24 cellular contexts compared by ENCODE assay signal in the genomic region with DNA sequence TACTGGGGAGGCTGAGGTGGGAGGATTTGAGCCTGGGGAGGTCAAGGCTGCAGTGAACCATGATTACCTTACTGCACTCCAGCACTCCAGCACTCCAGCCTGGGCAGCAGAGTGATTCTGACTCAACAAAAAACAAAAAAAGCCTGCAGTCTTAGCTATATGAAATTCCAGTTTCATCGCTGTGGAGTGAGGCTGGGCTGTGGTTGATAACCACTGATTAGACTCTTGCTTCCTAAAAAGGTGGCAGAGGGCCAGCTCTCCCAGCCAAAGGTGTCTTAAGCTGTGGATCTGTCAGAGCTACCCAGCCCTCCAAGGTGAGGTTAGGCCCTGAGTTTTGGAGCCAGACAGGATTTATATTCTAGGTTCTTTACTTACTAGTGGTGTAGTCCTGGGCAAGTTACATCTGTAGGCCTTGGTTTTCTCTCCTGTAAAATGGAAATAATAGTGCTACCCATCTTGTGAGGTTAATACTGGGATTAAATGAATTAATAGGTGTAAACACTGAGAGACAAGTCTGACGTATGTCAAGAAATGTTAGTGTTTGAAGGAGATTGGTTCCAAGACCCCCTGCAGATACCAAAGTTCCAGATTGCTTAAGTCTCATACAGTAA. TPM values are rescaled to one million over a fixed set of nuclear protein-coding genes. Genes with fewer than 3 reads are reported as not detected.
DNase-seq lines count a peak whose midpoint lies in the region; TF ChIP-seq lines count a peak whose summit lies in the region.
"Had no signal": no experiment of that assay in that cellular context is flagged by ENCODE, and none has a peak within 500 bp of the region (broad histone marks: within the 10 kb centered on the region; RNA-seq: fewer than 3 reads in every experiment).

No MANE protein-coding gene starts in this region.

- H2AFZ ChIP-seq in mesenchymal stem cell (ENCODE audit: low read depth, low read length) = no peak overlapping the region

- H4K91ac ChIP-seq in mesenchymal stem cell (ENCODE audit: low read length) = no peak overlapping the region

- H3K9ac ChIP-seq in BLaER1 treated with 17β-estradiol and CSF1 and Interleukin-3, amounts not matched to agents 10 nM and 100 nM = peak overlapping the region in 3 of 11 experiments; percentile 61 to 68 (median 67); a peak in 4 of 22 replicates
- no peak overlapping the region for H3K9ac ChIP-seq in mesenchymal stem cell (ENCODE audit: low read length)

- no peak overlapping the region for H3K4me3 ChIP-seq in BLaER1 treated with 17β-estradiol and CSF1 and Interleukin-3, amounts not matched to agents 10 nM and 100 nM
- H3K4me3 ChIP-seq in fibroblast of the aortic adventitia (ENCODE audit: low read depth, low read length) = no peak overlapping the region
- no peak overlapping the region for H3K4me3 ChIP-seq in mesenchymal stem cell (ENCODE audit: insufficient read depth in 1 of 2, low read depth in 1 of 2, low read length in 2 of 2)
- H3K4me3 ChIP-seq: ascending aorta, colonic mucosa, lower lobe of right lung, MG63, testis had no signal

- no peaks in the 10 kb centered on the region for H3K79me1 ChIP-seq in mesenchymal stem cell (replicated peaks; ENCODE audit: low read length, poor library complexity, severe bottlenecking)

- POLR2A ChIA-PET in RWPE1 (lab: Yijun Ruan, JAX; ENCODE audit: low non-redundant PET) = no interaction called here

- no peak overlapping the region for H4K8ac ChIP-seq in mesenchymal stem cell (ENCODE audit: low read length)

- H3K18ac ChIP-seq in mesenchymal stem cell (ENCODE audit: low read depth in 1 of 2, low read length in 2 of 2) = no peak overlapping the region

- H3K27me3 ChIP-seq in BLaER1 treated with 17β-estradiol and CSF1 and Interleukin-3, amounts not matched to agents 10 nM and 100 nM = peaks cover 0 to 26% (median 7%) of the 10 kb centered on the region in 11 experiments; a peak in 13 of 22 replicates
- no peaks in the 10 kb centered on the region for H3K27me3 ChIP-seq in mesenchymal stem cell (ENCODE audit: control insufficient read depth in 1 of 2, insufficient read depth in 1 of 2, low read length in 2 of 2)
- H3K27me3 ChIP-seq: ascending aorta, colonic mucosa, MG63, testis had no signal

- H2BK15ac ChIP-seq in mesenchymal stem cell (ENCODE audit: low read depth, poor library complexity, severe bottlenecking) = no peak overlapping the region

- H3K14ac ChIP-seq in mesenchymal stem cell (ENCODE audit: low read length in 2 of 2) = no peak overlapping the region

- H2BK5ac ChIP-seq in mesenchymal stem cell (ENCODE audit: low read depth, low read length, poor library complexity, severe bottlenecking) = no peak overlapping the region

- DNase-seq in HT1080 (ENCODE audit: low read depth) (peak; percentile 34), RWPE1 (ENCODE audit: low spot score) (no peak), fibroblast of the aortic adventitia (ENCODE audit: low read depth) (peak; percentile 70), GM19240 (ENCODE audit: insufficient read length, low spot score) (no peak), GF-D8 (lab: John Stamatoyannopoulos, UW) (no peak), NCI-H774 (lab: John Stamatoyannopoulos, UW) (no peak), mesenchymal stem cell (no peak)
- DNase-seq: activated CD4-positive, alpha-beta T cell treated with anti-CD3 and anti-CD28 coated beads, Interleukin-2, amount 50 U/mL, for 48 hours; activated naive CD4-positive, alpha-beta T cell treated with Interleukin-2 at 50 U/mL for 16 hours; activated T-cell treated with anti-CD3 and anti-CD28 coated beads, Interleukin-2, amount 50 U/mL, for 1 hour; colonic mucosa; endodermal cell; GOT3; hippocampal formation; islet precursor cell; lower lobe of right lung; MG63; NCI-H187; NCI-H446; right cardiac atrium; SHP77; testis had no signal

- peak overlapping the region; percentile 53 to 99 (median 93); a peak in 20 of 22 replicates for H3K4me2 ChIP-seq in BLaER1 treated with 17β-estradiol and CSF1 and Interleukin-3, amounts not matched to agents 10 nM and 100 nM
- no peak overlapping the region for H3K4me2 ChIP-seq in mesenchymal stem cell (ENCODE audit: low read length, poor library complexity, severe bottlenecking)

- TF ChIP-seq CTCF in RWPE1 (conservative IDR thresholded peaks at IDR 0.05; ENCODE audit: low read depth) (no peak), fibroblast of the aortic adventitia (IDR thresholded peaks at IDR 0.05; ENCODE audit: insufficient read depth, low read length) (no peak)

- H2BK120ac ChIP-seq in mesenchymal stem cell (ENCODE audit: low read depth, low read length) = no peak overlapping the region

- no peak overlapping the region for H3K23ac ChIP-seq in mesenchymal stem cell (ENCODE audit: low read length in 2 of 2)

- WGBS in mesenchymal stem cell = 95% methylated on average over 2 of the region's 2 CpGs

- no peak overlapping the region for H3K4ac ChIP-seq in mesenchymal stem cell (ENCODE audit: low read depth in 1 of 2, low read length in 2 of 2)

- H3K4me1 ChIP-seq in BLaER1 treated with 17β-estradiol and CSF1 and Interleukin-3, amounts not matched to agents 10 nM and 100 nM = peaks cover 61 to 100% (median 94%) of the 10 kb centered on the region in 10 experiments
- H3K4me1 ChIP-seq in mesenchymal stem cell (ENCODE audit: control insufficient read depth, insufficient read depth, low read depth, low read length) = peaks cover 25% of the 10 kb centered on the region
- H3K4me1 ChIP-seq: ascending aorta, colonic mucosa had no signal

- H4K20me1 ChIP-seq in BLaER1 treated with 17β-estradiol and CSF1 and Interleukin-3, amounts not matched to agents 10 nM and 100 nM = no peaks in the 10 kb centered on the region

- H3K9me3 ChIP-seq in BLaER1 treated with 17β-estradiol and CSF1 and Interleukin-3, amounts not matched to agents 10 nM and 100 nM (replicated peaks in 1 of 11) = no peaks in the 10 kb centered on the region; a peak in 2 of 22 replicates
- H3K9me3 ChIP-seq in mesenchymal stem cell (ENCODE audit: control insufficient read depth, low read length) = no peaks in the 10 kb centered on the region
- H3K9me3 ChIP-seq: ascending aorta, colonic mucosa, lower lobe of right lung, MG63, testis had no signal

- peak overlapping the region in 8 of 11 experiments; percentile 17 to 85 (median 76); a peak in 12 of 22 replicates for H3K27ac ChIP-seq in BLaER1 treated with 17β-estradiol and CSF1 and Interleukin-3, amounts not matched to agents 10 nM and 100 nM
- H3K27ac ChIP-seq in RWPE1 (peak overlapping the region; percentile 23), mesenchymal stem cell (ENCODE audit: low read length, poor library complexity, severe bottlenecking) (no peak overlapping the region)
- H3K27ac ChIP-seq: ascending aorta, colonic mucosa, lower lobe of right lung, testis had no signal

- no peak overlapping the region for H2AK5ac ChIP-seq in mesenchymal stem cell (ENCODE audit: low read length, severe bottlenecking)

- CTCF ChIA-PET in RWPE1 (lab: Yijun Ruan, JAX) = interaction anchor here (0.6 to 1.8 kb wide), 7 partner anchors 9 to 89 kb away, joined by 3 to 6 read pairs (median 4); no protein-coding TSS in a partner anchor

- no peaks in the 10 kb centered on the region for H3K36me3 ChIP-seq in BLaER1 treated with 17β-estradiol and CSF1 and Interleukin-3, amounts not matched to agents 10 nM and 100 nM
- no peaks in the 10 kb centered on the region for H3K36me3 ChIP-seq in mesenchymal stem cell (ENCODE audit: control insufficient read depth in 1 of 2, insufficient read depth in 2 of 2, low read depth in 1 of 2, low read length in 2 of 2)
- H3K36me3 ChIP-seq: ascending aorta, colonic mucosa, lower lobe of right lung, MG63 had no signal

- no peak overlapping the region for H2BK12ac ChIP-seq in mesenchymal stem cell (ENCODE audit: low read length in 2 of 2)

RNA-seq across cellular contexts. Expression of gene TMCC2, which starts 35.9 kb away (rescaled TPM):
- 1.5 and 2.3 TPM in 2 replicates for total RNA-seq in HT1080 (2014; rRNA removed; shearing (Covaris generic))
- polyA plus RNA-seq in HT1080 (2015; cell fraction: cytosol; rRNA removed) = 1.9 and 2.3 TPM in 2 replicates
- 1.6 and 1.8 TPM in 2 replicates for polyA plus RNA-seq in HT1080 (2015; cell fraction: nucleus; rRNA removed)
- total RNA-seq in fibroblast of the aortic adventitia (ENCODE audit: low replicate concordance) = 2.5 and 7.0 TPM in 2 replicates
- polyA plus RNA-seq in mesenchymal stem cell (2013, experiment 1 of 2) = 1.8 TPM
- 1.8 TPM for polyA plus RNA-seq in mesenchymal stem cell (2013, experiment 2 of 2)

RNA-seq across cellular contexts. Expression of gene DSTYK, which starts 52.2 kb away (rescaled TPM):
- total RNA-seq in HT1080 (2014; rRNA removed; shearing (Covaris generic)) = 4.6 and 5.1 TPM in 2 replicates
- 6.1 and 7.3 TPM in 2 replicates for polyA plus RNA-seq in HT1080 (2015; cell fraction: cytosol; rRNA removed)
- polyA plus RNA-seq in HT1080 (2015; cell fraction: nucleus; rRNA removed) = 6.4 and 6.8 TPM in 2 replicates
- total RNA-seq in fibroblast of the aortic adventitia (ENCODE audit: low replicate concordance) = 16.1 and 23.7 TPM in 2 replicates
- 8.1 TPM for polyA plus RNA-seq in mesenchymal stem cell (2013, experiment 1 of 2)
- polyA plus RNA-seq in mesenchymal stem cell (2013, experiment 2 of 2) = 8.0 TPM

RNA-seq across cellular contexts. Expression of gene NUAK2, which starts 57.9 kb away (rescaled TPM):
- 1.8 and 2.2 TPM in 2 replicates for total RNA-seq in HT1080 (2014; rRNA removed; shearing (Covaris generic))
- polyA plus RNA-seq in HT1080 (2015; cell fraction: cytosol; rRNA removed) = 4.7 TPM in 2 replicates
- 10.2 and 11.0 TPM in 2 replicates for polyA plus RNA-seq in HT1080 (2015; cell fraction: nucleus; rRNA removed)
- 0.74 and 2.9 TPM in 2 replicates for total RNA-seq in fibroblast of the aortic adventitia (ENCODE audit: low replicate concordance)
- 2.9 TPM for polyA plus RNA-seq in mesenchymal stem cell (2013, experiment 1 of 2)
- 2.9 TPM for polyA plus RNA-seq in mesenchymal stem cell (2013, experiment 2 of 2)

Comparison
In these comparisons a context has a peak if more than half of its experiments do, and no peak if none do; other contexts are left out.
1. DNase-seq: peak in HT1080 (single experiment) and fibroblast of the aortic adventitia (single experiment); none in RWPE1 (single experiment), GM19240 (single experiment), GF-D8 (single experiment), NCI-H774 (single experiment) and mesenchymal stem cell (single experiment).